ENCODE assay signal across 9 cellular contexts in genomic region chr14:68734231-68734732, GRCh38. TPM values are rescaled to one million over a fixed set of nuclear protein-coding genes. Genes with fewer than 3 reads are reported as not detected.
DNase-seq lines count a peak whose midpoint lies in the region; ATAC-seq and TF ChIP-seq lines count a peak whose summit lies in the region.
"Had no signal": no experiment of that assay in that cellular context is flagged by ENCODE, and none has a peak within 500 bp of the region (broad histone marks: within the 10 kb centered on the region; RNA-seq: fewer than 3 reads in every experiment).

No MANE protein-coding gene starts in this region.

- CTCF ChIA-PET in HEK293T (lab: Yijun Ruan, JAX): no interaction called here

- POLR2A ChIA-PET in HEK293T (lab: Yijun Ruan, JAX): no interaction called here

- TF ChIP-seq EP300 in gastroesophageal sphincter (IDR thresholded peaks at IDR 0.05) (no peak), sigmoid colon (IDR thresholded peaks at IDR 0.05) (no peak)

- no peaks in the 10 kb centered on the region for H3K27me3 Mint-ChIP-seq in activated CD4-positive, alpha-beta T cell treated with anti-CD3 and anti-CD28 coated beads, Interleukin-2, amount 10 ng/mL, durations not matched to agents 24 days and 14 days
- H3K27me3 Mint-ChIP-seq in immature natural killer cell (ENCODE audit: low read depth in 3 of 3): peaks cover 0 to 1% (median 0%) of the 10 kb centered on the region in 3 donors

- intact Hi-C loops in activated CD4-positive, alpha-beta T cell treated with anti-CD3 and anti-CD28 coated beads, Interleukin-2, amount 10 ng/mL, durations not matched to agents 24 days and 14 days (cut with micrococcal nuclease): loop anchor here (1.0 kb wide), 1 partner anchor 48 kb away; no protein-coding TSS in a partner anchor
- intact Hi-C loops in upper lobe of right lung (cut with DNase I) (no loop called here), sigmoid colon (cut with DNase I) (no loop called here)

- H3K4me3 ChIP-seq in upper lobe of right lung (no peak overlapping the region), gastroesophageal sphincter (no peak overlapping the region), sigmoid colon (no peak overlapping the region)
- H3K4me3 ChIP-seq: adrenal gland had no signal

- H3K36me3 Mint-ChIP-seq in activated CD4-positive, alpha-beta T cell treated with anti-CD3 and anti-CD28 coated beads, Interleukin-2, amount 10 ng/mL, durations not matched to agents 24 days and 14 days (ENCODE audit: low read depth): no peaks in the 10 kb centered on the region
- no peaks in the 10 kb centered on the region for H3K36me3 Mint-ChIP-seq in immature natural killer cell

- no peak for TF ChIP-seq CTCF in upper lobe of right lung (IDR thresholded peaks at IDR 0.05)
- TF ChIP-seq CTCF in gastroesophageal sphincter (IDR thresholded peaks at IDR 0.05): no peak
- no peak for TF ChIP-seq CTCF in sigmoid colon (IDR thresholded peaks at IDR 0.05)

- WGBS in gastroesophageal sphincter (ENCODE audit: low coverage in 1 of 2), 2 donors: 53 to 100% methylated on average over 2 to 4 of the region's 6 CpGs
- 64 to 84% methylated on average over 6 of the region's 6 CpGs for WGBS in sigmoid colon, 2 donors

- no peaks in the 10 kb centered on the region for H3K9me3 Mint-ChIP-seq in activated CD4-positive, alpha-beta T cell treated with anti-CD3 and anti-CD28 coated beads, Interleukin-2, amount 10 ng/mL, durations not matched to agents 24 days and 14 days
- no peaks in the 10 kb centered on the region for H3K9me3 Mint-ChIP-seq in immature natural killer cell

- ATAC-seq in HG03064 (IDR thresholded peaks at IDR 0.05; ENCODE audit: low read depth, unreplicated experiment) (peak; percentile 47), upper lobe of right lung (peak; percentile 50), gastroesophageal sphincter (no peak)

- H3K36me3 ChIP-seq in upper lobe of right lung: no peaks in the 10 kb centered on the region
- H3K36me3 ChIP-seq in gastroesophageal sphincter: no peaks in the 10 kb centered on the region
- no peaks in the 10 kb centered on the region for H3K36me3 ChIP-seq in sigmoid colon
- H3K36me3 ChIP-seq: adrenal gland had no signal

- no peaks in the 10 kb centered on the region for H3K9me3 ChIP-seq in upper lobe of right lung
- no peaks in the 10 kb centered on the region for H3K9me3 ChIP-seq in gastroesophageal sphincter
- no peaks in the 10 kb centered on the region for H3K9me3 ChIP-seq in sigmoid colon
- H3K9me3 ChIP-seq: adrenal gland had no signal

- peaks cover 54% of the 10 kb centered on the region for H3K4me1 Mint-ChIP-seq in activated CD4-positive, alpha-beta T cell treated with anti-CD3 and anti-CD28 coated beads, Interleukin-2, amount 10 ng/mL, durations not matched to agents 24 days and 14 days
- peaks cover 46 to 50% of the 10 kb centered on the region in 2 donors for H3K4me1 Mint-ChIP-seq in immature natural killer cell

- TF ChIP-seq POLR2A in gastroesophageal sphincter (IDR thresholded peaks at IDR 0.05) (no peak), sigmoid colon (IDR thresholded peaks at IDR 0.05) (no peak)

- peak overlapping the region; percentile 39 for H3K27ac ChIP-seq in upper lobe of right lung
- peak overlapping the region in 2 of 4 donors; percentile 27 to 85 for H3K27ac ChIP-seq in gastroesophageal sphincter
- H3K27ac ChIP-seq in sigmoid colon: no peak overlapping the region

- DNase-seq in GDM1 (lab: John Stamatoyannopoulos, UW): peak; percentile 21
- DNase-seq in activated CD4-positive, alpha-beta T cell treated with anti-CD3 and anti-CD28 coated beads, Interleukin-2, amount 10 ng/mL, durations not matched to agents 24 days and 14 days: peak; percentile 70
- DNase-seq in immature natural killer cell: peak; percentile 58 to 62 (median 59)
- no peak for DNase-seq in upper lobe of right lung
- DNase-seq in HEK293T (ENCODE audit: extremely low spot score): no peak
- DNase-seq in sigmoid colon: no peak

- H3K4me3 Mint-ChIP-seq in activated CD4-positive, alpha-beta T cell treated with anti-CD3 and anti-CD28 coated beads, Interleukin-2, amount 10 ng/mL, durations not matched to agents 24 days and 14 days: peak overlapping the region; percentile 58
- H3K4me3 Mint-ChIP-seq in immature natural killer cell: peak overlapping the region; percentile 22 to 71 (median 65)

- peak overlapping the region; percentile 80 for H3K27ac Mint-ChIP-seq in activated CD4-positive, alpha-beta T cell treated with anti-CD3 and anti-CD28 coated beads, Interleukin-2, amount 10 ng/mL, durations not matched to agents 24 days and 14 days
- peak overlapping the region; percentile 54 to 90 (median 80) for H3K27ac Mint-ChIP-seq in immature natural killer cell

- H3K4me1 ChIP-seq in upper lobe of right lung (peaks cover 42% of the 10 kb centered on the region), gastroesophageal sphincter (peaks cover 7 to 73% (median 13%) of the 10 kb centered on the region in 3 donors), sigmoid colon (peaks cover 0 to 38% (median 28%) of the 10 kb centered on the region in 4 donors)
- H3K4me1 ChIP-seq: adrenal gland had no signal

- H3K27me3 ChIP-seq in upper lobe of right lung (no peaks in the 10 kb centered on the region), gastroesophageal sphincter (no peaks in the 10 kb centered on the region), sigmoid colon (no peaks in the 10 kb centered on the region)
- H3K27me3 ChIP-seq: adrenal gland had no signal

TF ChIP-seq in HEK293T, 16 proteins besides CTCF, POLR2A, EP300 and RAD21:
- TF ChIP-seq FOXK2 (IDR thresholded peaks at IDR 0.05): no peak
- TF ChIP-seq ELF4 (IDR thresholded peaks at IDR 0.05): no peak
- no peak for TF ChIP-seq PKNOX1 (IDR thresholded peaks at IDR 0.05)
- TF ChIP-seq BHLHE40 (IDR thresholded peaks at IDR 0.05; ENCODE audit: borderline replicate concordance): no peak

RNA-seq across cellular contexts. Expression of gene ZFP36L1, which starts 58.6 kb away (rescaled TPM):
- 106 TPM in 2 replicates for total RNA-seq in activated CD4-positive, alpha-beta T cell treated with anti-CD3 and anti-CD28 coated beads, Interleukin-2, amount 10 ng/mL, durations not matched to agents 24 days and 14 days
- polyA plus RNA-seq in immature natural killer cell: 100 to 1,000 TPM in 1 of 3 donors, 10 to 100 TPM in 2; 36.6 to 126 (median 61.8) TPM
- 187 TPM for total RNA-seq in upper lobe of right lung
- 100 to 1,000 TPM; 154 to 451 (median 280) TPM for total RNA-seq in gastroesophageal sphincter
- total RNA-seq in sigmoid colon: 100 to 1,000 TPM; 217 to 413 (median 239) TPM
- polyA plus RNA-seq in sigmoid colon: 100 to 1,000 TPM in 1 of 3 donors, 10 to 100 TPM in 2; 26.6 to 141 (median 52.9) TPM

Comparison
In these comparisons a context has a peak if more than half of its experiments do, and no peak if none do; other contexts are left out.
1. DNase-seq: peak in GDM1 (single experiment), activated CD4-positive, alpha-beta T cell treated with anti-CD3 and anti-CD28 coated beads, Interleukin-2, amount 10 ng/mL, durations not matched to agents 24 days and 14 days (single experiment) and immature natural killer cell (3 of 3); none in upper lobe of right lung (single experiment), HEK293T (single experiment) and sigmoid colon (single experiment).